Comparison of ENCODE assay signal across 20 cellular contexts in genomic region chr5:102595332-102595731, GRCh38.
"Had no signal": no experiment of that assay in that cellular context is flagged by ENCODE, and none has a peak within 500 bp of the region (broad histone marks: within the 10 kb centered on the region; RNA-seq: fewer than 3 reads in every experiment).

No MANE protein-coding gene starts in this region.

- DNase-seq: cortex of kidney; dorsolateral prefrontal cortex; effector CD8-positive, alpha-beta T cell; gastrocnemius medialis; heart right ventricle; hypothalamus; kidney glomerular epithelial cell; naive thymus-derived CD4-positive, alpha-beta T cell; posterior cingulate gyrus; stimulated activated CD4-positive, alpha-beta T cell treated with anti-CD3 and anti-CD28 coated beads, Interleukin-2, amount 100 ng/mL, for 24 hours; stimulated activated CD4-positive, alpha-beta T cell treated with anti-CD3 and anti-CD28 coated beads, Interleukin-4, amount 100 ng/mL, for 4 hours; stimulated activated naive B cell treated with anti-CD40 and anti-IgM and Interleukin-4, amounts not matched to agents 10 μg/mL and 1 μg/mL and 100 μg/mL, for 72 hours; stimulated activated naive CD8-positive, alpha-beta T cell treated with anti-CD3 and anti-CD28 coated beads, Interleukin-15, amount 100 ng/mL, for 72 hours; testis had no signal

- H3K27ac ChIP-seq: dorsolateral prefrontal cortex, esophagus muscularis mucosa, gastrocnemius medialis, heart right ventricle, neutrophil, testis, tibial nerve had no signal

- H3K36me3 ChIP-seq: esophagus muscularis mucosa, gastrocnemius medialis, heart right ventricle, neutrophil, tibial nerve had no signal

- ATAC-seq: gastrocnemius medialis; heart right ventricle; naive thymus-derived CD4-positive, alpha-beta T cell; sciatic nerve had no signal

- H3K27me3 ChIP-seq: dorsolateral prefrontal cortex, esophagus muscularis mucosa, gastrocnemius medialis, heart right ventricle, neutrophil, testis, tibial nerve had no signal

- H3K9me3 ChIP-seq: esophagus muscularis mucosa, gastrocnemius medialis, heart right ventricle, neutrophil, testis, tibial nerve had no signal

- H3K4me1 ChIP-seq: esophagus muscularis mucosa, gastrocnemius medialis, heart right ventricle, testis, tibial nerve had no signal

- H3K27ac Mint-ChIP-seq: stimulated activated naive B cell treated with anti-CD40 and anti-IgM and Interleukin-4, amounts not matched to agents 10 μg/mL and 1 μg/mL and 100 μg/mL, for 72 hours; stimulated activated naive CD8-positive, alpha-beta T cell treated with anti-CD3 and anti-CD28 coated beads, Interleukin-15, amount 100 ng/mL, for 72 hours had no signal

- FAIRE-seq: endometrium, islet of Langerhans had no signal

- H3K4me3 Mint-ChIP-seq: stimulated activated naive B cell treated with anti-CD40 and anti-IgM and Interleukin-4, amounts not matched to agents 10 μg/mL and 1 μg/mL and 100 μg/mL, for 72 hours; stimulated activated naive CD8-positive, alpha-beta T cell treated with anti-CD3 and anti-CD28 coated beads, Interleukin-15, amount 100 ng/mL, for 72 hours had no signal

- H3K4me3 ChIP-seq: dorsolateral prefrontal cortex, esophagus muscularis mucosa, gastrocnemius medialis, heart right ventricle, testis, tibial nerve had no signal

- H3K27me3 Mint-ChIP-seq: stimulated activated naive B cell treated with anti-CD40 and anti-IgM and Interleukin-4, amounts not matched to agents 10 μg/mL and 1 μg/mL and 100 μg/mL, for 72 hours; stimulated activated naive CD8-positive, alpha-beta T cell treated with anti-CD3 and anti-CD28 coated beads, Interleukin-15, amount 100 ng/mL, for 72 hours had no signal
